Comparison of ENCODE assay signal across 34 cellular contexts in the genomic region with DNA sequence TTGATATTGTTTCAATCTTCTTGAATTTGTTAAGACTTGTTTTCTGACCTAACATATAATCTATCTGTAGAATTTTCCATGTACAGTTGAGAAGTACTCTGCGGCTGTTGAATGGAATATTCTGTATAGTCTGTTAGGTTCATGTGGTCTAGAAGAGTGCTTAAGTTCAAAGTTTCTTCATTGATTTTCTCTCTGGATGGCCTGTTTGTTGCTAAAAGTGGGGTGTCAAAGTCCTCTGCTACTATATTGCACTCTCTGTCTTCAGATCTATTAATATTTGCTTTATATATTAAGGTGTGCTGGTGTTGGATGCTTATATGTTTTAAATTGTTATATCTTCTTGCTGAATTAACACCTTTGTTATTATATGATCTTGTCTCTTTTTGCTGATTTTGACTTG.
"Had no signal": no experiment of that assay in that cellular context is flagged by ENCODE, and none has a peak within 500 bp of the region (broad histone marks: within the 10 kb centered on the region; RNA-seq: fewer than 3 reads in every experiment).

No MANE protein-coding gene starts in this region.

- H3K4me1 ChIP-seq: adrenal gland, ascending aorta, body of pancreas, breast epithelium had no signal

- H3K36me3 ChIP-seq: adrenal gland, ascending aorta, brain microvascular endothelial cell, breast epithelium, cardiac muscle cell had no signal

- H3K27me3 ChIP-seq: adrenal gland, ascending aorta, body of pancreas, brain microvascular endothelial cell, breast epithelium, cardiac muscle cell had no signal

- H3K9me3 ChIP-seq: adrenal gland, body of pancreas had no signal

- ATAC-seq: activated naive CD4-positive, alpha-beta T cell treated with anti-CD3 and anti-CD28 coated beads, Interleukin-2, amount 50 U/mL, for 72 hours; activated naive CD8-positive, alpha-beta T cell treated with anti-CD3 and anti-CD28 coated beads, Interleukin-2, amount 50 U/mL, for 24 hours; activated T-cell treated with anti-CD3 and anti-CD28 coated beads, Interleukin-2, amount 50 U/mL, for 4 hours; activated T-cell treated with anti-CD3 and anti-CD28 coated beads, Interleukin-2, amount 50 U/mL, for 72 hours; activated T-helper 17 cell treated with anti-CD3 and anti-CD28 coated beads, Interleukin-2, amount 50 U/mL, for 72 hours; body of pancreas had no signal

- H3K4me3 ChIP-seq: adrenal gland, ascending aorta, body of pancreas, breast epithelium, cardiac muscle cell had no signal

- FAIRE-seq: astrocyte, bronchial epithelial cell had no signal

- H3K27ac ChIP-seq: adrenal gland, ascending aorta, body of pancreas, brain microvascular endothelial cell, breast epithelium, cardiac muscle cell had no signal

- DNase-seq: activated effector memory CD4-positive, alpha-beta T cell treated with anti-CD3 and anti-CD28 coated beads, Interleukin-2, amount 50 U/mL, for 16 hours; activated effector memory CD4-positive, alpha-beta T cell treated with Interleukin-2 at 50 U/mL for 16 hours; activated gamma-delta T cell; activated gamma-delta T cell treated with Interleukin-2 at 50 U/mL for 16 hours; activated naive CD4-positive, alpha-beta T cell; activated naive CD4-positive, alpha-beta T cell treated with anti-CD3 and anti-CD28 coated beads for 36 hours; activated naive CD4-positive, alpha-beta T cell treated with anti-CD3 and anti-CD28 coated beads, Interleukin-2, amount 10 ng/mL, durations not matched to agents 7 days and 5 days; activated naive CD4-positive, alpha-beta T cell treated with anti-CD3 and anti-CD28 coated beads, Interleukin-2, amount 50 U/mL, for 16 hours; activated naive CD4-positive, alpha-beta T cell treated with Interleukin-2 at 50 U/mL for 16 hours; activated naive CD8-positive, alpha-beta T cell treated with anti-CD3 and anti-CD28 coated beads for 36 hours; activated naive CD8-positive, alpha-beta T cell treated with anti-CD3 and anti-CD28 coated beads, Interleukin-2, amount 10 ng/mL, durations not matched to agents 7 days and 5 days; activated naive CD8-positive, alpha-beta T cell treated with anti-CD3 and anti-CD28 coated beads, Interleukin-2, amount 50 U/mL, for 24 hours; activated T-cell treated with anti-CD3 and anti-CD28 coated beads, Interleukin-2, amount 50 U/mL, for 1 hour; activated T-cell treated with anti-CD3 and anti-CD28 coated beads, Interleukin-2, amount 50 U/mL, for 24 hours; activated T-cell treated with anti-CD3 and anti-CD28 coated beads, Interleukin-2, amount 50 U/mL, for 4 hours; activated T-cell treated with anti-CD3 and anti-CD28 coated beads, Interleukin-2, amount 50 U/mL, for 48 hours; activated T-cell treated with anti-CD3 and anti-CD28 coated beads, Interleukin-2, amount 50 U/mL, for 72 hours; adrenal gland; amniotic stem cell; amygdala; anterior cingulate cortex; aorta; body of pancreas; brain microvascular endothelial cell; caudate nucleus; central memory CD4-positive, alpha-beta T cell; cerebellar nuclear complex had no signal
